Comparison of ENCODE assay signal across 1 cellular context in genomic region chr1:3612123-3612522, GRCh38.
TF ChIP-seq lines count a peak whose summit lies in the region.

No MANE protein-coding gene starts in this region.

TF ChIP-seq in H1, 55 proteins besides CTCF, POLR2A, EP300 and RAD21:
- TF ChIP-seq RNF2 (IDR thresholded peaks at IDR 0.05; ENCODE audit: borderline replicate concordance, low read depth, low read length, missing control alignments, poor library complexity, severe bottlenecking): no peak
- TF ChIP-seq SRF (IDR thresholded peaks at IDR 0.05; ENCODE audit: low read depth, low read length): no peak
- no peak for TF ChIP-seq HDAC6 (IDR thresholded peaks at IDR 0.05; ENCODE audit: low read depth, low read length)
- no peak for TF ChIP-seq TAF1 (IDR thresholded peaks at IDR 0.05; ENCODE audit: low read depth, low read length)
- no peak for TF ChIP-seq SP4 (IDR thresholded peaks at IDR 0.05; ENCODE audit: low read length)
- TF ChIP-seq BACH1 (IDR thresholded peaks at IDR 0.05; ENCODE audit: low read length): no peak
- TF ChIP-seq, protein P1, sequence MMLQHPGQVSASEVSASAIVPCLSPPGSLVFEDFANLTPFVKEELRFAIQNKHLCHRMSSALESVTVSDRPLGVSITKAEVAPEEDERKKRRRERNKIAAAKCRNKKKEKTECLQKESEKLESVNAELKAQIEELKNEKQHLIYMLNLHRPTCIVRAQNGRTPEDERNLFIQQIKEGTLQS (IDR thresholded peaks at IDR 0.05; ENCODE audit: insufficient read depth, low read depth, low read length): no peak
- no peak for TF ChIP-seq CHD7 (IDR thresholded peaks at IDR 0.05; ENCODE audit: insufficient replicate concordance, low read length)
- no peak for TF ChIP-seq EZH2 (IDR thresholded peaks at IDR 0.05; ENCODE audit: low read depth, low read length, severe bottlenecking)
- no peak for TF ChIP-seq KDM5A (IDR thresholded peaks at IDR 0.05; ENCODE audit: low read length)
- TF ChIP-seq TBP (IDR thresholded peaks at IDR 0.05; ENCODE audit: low read depth, low read length): no peak
- TF ChIP-seq BCL11A (IDR thresholded peaks at IDR 0.05; ENCODE audit: low read depth in 2 of 2, low read length in 2 of 2): no peak
- TF ChIP-seq GTF2F1 (IDR thresholded peaks at IDR 0.05; ENCODE audit: borderline replicate concordance, low read depth, low read length): no peak
- TF ChIP-seq SP2 (IDR thresholded peaks at IDR 0.05; ENCODE audit: low read length): no peak
- TF ChIP-seq SAP30 (IDR thresholded peaks at IDR 0.05; ENCODE audit: insufficient read depth, insufficient replicate concordance, low read length): no peak
TF ChIP-seq in H1: peak in this region for 0.
